In genomic region chr6:149061933-149062332, GRCh38 we compare ENCODE assay signal across 1 cellular context.
TF ChIP-seq lines count a peak whose summit lies in the region.

No MANE protein-coding gene starts in this region.

TF ChIP-seq in K562, 482 proteins besides CTCF, POLR2A, EP300 and RAD21 (continued from another document):
- TF ChIP-seq ZNF318 (IDR thresholded peaks at IDR 0.05; ENCODE audit: borderline replicate concordance in 1 of 2, low read depth in 1 of 2) (no peak), CUX1 (CRISPR knock-in tag; IDR thresholded peaks at IDR 0.05) (no peak)
TF ChIP-seq in K562: peak in this region for 0.
